Comparison of ENCODE assay signal across 13 cellular contexts in the genomic region with DNA sequence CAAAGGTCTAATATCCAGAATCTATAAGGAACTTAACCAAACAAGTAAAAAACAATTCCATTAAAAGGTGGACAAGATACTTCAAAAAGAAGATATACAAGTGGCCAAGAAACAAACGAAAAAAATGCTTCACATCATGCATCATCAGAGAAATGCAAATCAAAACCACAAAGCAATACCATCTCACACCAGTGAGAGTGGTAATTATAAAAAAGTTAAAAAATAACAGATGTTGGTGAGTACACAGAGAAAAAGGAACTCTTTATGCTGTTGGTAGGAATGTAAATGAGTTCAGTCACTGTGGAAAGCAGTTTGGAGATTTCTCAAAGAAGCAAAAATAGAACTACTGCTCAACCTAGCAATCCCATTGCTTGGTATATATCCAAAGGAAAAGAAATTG.
DNase-seq lines count a peak whose midpoint lies in the region; ATAC-seq, FAIRE-seq and TF ChIP-seq lines count a peak whose summit lies in the region.
"Had no signal": no experiment of that assay in that cellular context is flagged by ENCODE, and none has a peak within 500 bp of the region (broad histone marks: within the 10 kb centered on the region; RNA-seq: fewer than 3 reads in every experiment).

No MANE protein-coding gene starts in this region.

- intact Hi-C loops in CD14-positive monocyte (cut with micrococcal nuclease): no loop called here

- H3K4me1 Mint-ChIP-seq in stimulated activated memory B cell treated with anti-CD40 and anti-IgM and Interleukin-4, amounts not matched to agents 10 μg/mL and 1 μg/mL and 100 μg/mL, for 72 hours: peaks cover 46% of the 10 kb centered on the region
- H3K4me1 Mint-ChIP-seq in CD14-positive monocyte: no peaks in the 10 kb centered on the region
- H3K4me1 Mint-ChIP-seq in activated T-helper 17 cell treated with anti-CD3 and anti-CD28 coated beads, Interleukin-2, amount 50 U/mL, for 72 hours: no peaks in the 10 kb centered on the region
- H3K4me1 Mint-ChIP-seq: natural killer cell had no signal

- peak; percentile 70 for ATAC-seq in GM19372 (IDR thresholded peaks at IDR 0.05; ENCODE audit: low read depth, unreplicated experiment)
- peak; percentile 87 for ATAC-seq in HG02623 (IDR thresholded peaks at IDR 0.05; ENCODE audit: unreplicated experiment)
- ATAC-seq in HG03196 (IDR thresholded peaks at IDR 0.05; ENCODE audit: unreplicated experiment): peak; percentile 93
- peak; percentile 72 for ATAC-seq in stimulated activated memory B cell treated with anti-CD40 and anti-IgM and Interleukin-4, amounts not matched to agents 10 μg/mL and 1 μg/mL and 100 μg/mL, for 72 hours
- no peak for ATAC-seq in activated T-helper 17 cell treated with anti-CD3 and anti-CD28 coated beads, Interleukin-2, amount 50 U/mL, for 72 hours (replicated peaks)
- ATAC-seq: natural killer cell, Panc1 had no signal

- no peak for FAIRE-seq in frontal cortex (lab: Jason Lieb, UNC)

- H3K9me3 Mint-ChIP-seq in stimulated activated memory B cell treated with anti-CD40 and anti-IgM and Interleukin-4, amounts not matched to agents 10 μg/mL and 1 μg/mL and 100 μg/mL, for 72 hours: peaks cover 13% of the 10 kb centered on the region
- H3K9me3 Mint-ChIP-seq in CD14-positive monocyte: peaks cover 0 to 23% (median 11%) of the 10 kb centered on the region in 7 donors
- peaks cover 21% of the 10 kb centered on the region for H3K9me3 Mint-ChIP-seq in activated T-helper 17 cell treated with anti-CD3 and anti-CD28 coated beads, Interleukin-2, amount 50 U/mL, for 72 hours

- H3K27me3 Mint-ChIP-seq in stimulated activated memory B cell treated with anti-CD40 and anti-IgM and Interleukin-4, amounts not matched to agents 10 μg/mL and 1 μg/mL and 100 μg/mL, for 72 hours: no peaks in the 10 kb centered on the region
- H3K27me3 Mint-ChIP-seq in CD14-positive monocyte (ENCODE audit: low read depth in 3 of 3): no peaks in the 10 kb centered on the region
- H3K27me3 Mint-ChIP-seq in activated T-helper 17 cell treated with anti-CD3 and anti-CD28 coated beads, Interleukin-2, amount 50 U/mL, for 72 hours: no peaks in the 10 kb centered on the region

- H3K27ac Mint-ChIP-seq in stimulated activated memory B cell treated with anti-CD40 and anti-IgM and Interleukin-4, amounts not matched to agents 10 μg/mL and 1 μg/mL and 100 μg/mL, for 72 hours: no peak overlapping the region
- H3K27ac Mint-ChIP-seq in CD14-positive monocyte: no peak overlapping the region
- no peak overlapping the region for H3K27ac Mint-ChIP-seq in activated T-helper 17 cell treated with anti-CD3 and anti-CD28 coated beads, Interleukin-2, amount 50 U/mL, for 72 hours
- H3K27ac Mint-ChIP-seq: natural killer cell had no signal

- H3K36me3 Mint-ChIP-seq in stimulated activated memory B cell treated with anti-CD40 and anti-IgM and Interleukin-4, amounts not matched to agents 10 μg/mL and 1 μg/mL and 100 μg/mL, for 72 hours: no peaks in the 10 kb centered on the region
- H3K36me3 Mint-ChIP-seq in CD14-positive monocyte: no peaks in the 10 kb centered on the region
- no peaks in the 10 kb centered on the region for H3K36me3 Mint-ChIP-seq in activated T-helper 17 cell treated with anti-CD3 and anti-CD28 coated beads, Interleukin-2, amount 50 U/mL, for 72 hours (ENCODE audit: low read depth)

- TF ChIP-seq CTCF in CD14-positive monocyte (IDR thresholded peaks at IDR 0.05): no peak

- H3K4me3 Mint-ChIP-seq in stimulated activated memory B cell treated with anti-CD40 and anti-IgM and Interleukin-4, amounts not matched to agents 10 μg/mL and 1 μg/mL and 100 μg/mL, for 72 hours: no peak overlapping the region
- no peak overlapping the region for H3K4me3 Mint-ChIP-seq in CD14-positive monocyte
- H3K4me3 Mint-ChIP-seq in activated T-helper 17 cell treated with anti-CD3 and anti-CD28 coated beads, Interleukin-2, amount 50 U/mL, for 72 hours: no peak overlapping the region
- H3K4me3 Mint-ChIP-seq: natural killer cell had no signal

- DNase-seq in putamen (ENCODE audit: low spot score) (no peak), frontal cortex (ENCODE audit: low spot score in 2 of 2) (no peak), CD14-positive monocyte (ENCODE audit: low spot score) (no peak)
- DNase-seq: natural killer cell, NCI-H226, T-helper 9 cell, testis had no signal
